20 cellular contexts compared by ENCODE assay signal in genomic region chr4:89334311-89334710, GRCh38. TPM values are rescaled to one million over a fixed set of nuclear protein-coding genes. Genes with fewer than 3 reads are reported as not detected.
"Had no signal": no experiment of that assay in that cellular context is flagged by ENCODE, and none has a peak within 500 bp of the region (broad histone marks: within the 10 kb centered on the region; RNA-seq: fewer than 3 reads in every experiment).

No MANE protein-coding gene starts in this region.

- H3K36me3 ChIP-seq: ascending aorta, gastrocnemius medialis, heart left ventricle, prostate gland, spleen, upper lobe of left lung had no signal

- H3K27me3 Mint-ChIP-seq: activated T-cell treated with anti-CD3 and anti-CD28 coated beads, Interleukin-2, amount 50 U/mL, for 24 hours; activated T-helper 17 cell treated with anti-CD3 and anti-CD28 coated beads, Interleukin-2, amount 50 U/mL, for 72 hours; effector memory CD8-positive, alpha-beta T cell had no signal

- H3K4me1 ChIP-seq: ascending aorta, gastrocnemius medialis, prostate gland, upper lobe of left lung had no signal

- H3K4me3 Mint-ChIP-seq: activated T-cell treated with anti-CD3 and anti-CD28 coated beads, Interleukin-2, amount 50 U/mL, for 24 hours; activated T-helper 17 cell treated with anti-CD3 and anti-CD28 coated beads, Interleukin-2, amount 50 U/mL, for 72 hours; effector memory CD8-positive, alpha-beta T cell; natural killer cell treated with Interleukin-12 subunit alpha and Interleukin-12 subunit beta and Interleukin-15 and Interleukin-18, amount 100 ng/mL, for 72 hours had no signal

- H3K27ac ChIP-seq: ascending aorta, dorsolateral prefrontal cortex, gastrocnemius medialis, prostate gland, upper lobe of left lung had no signal

- H3K27ac Mint-ChIP-seq: activated naive CD4-positive, alpha-beta T cell treated with anti-CD3 and anti-CD28 coated beads, Interleukin-2, amount 50 U/mL, for 72 hours; activated T-cell treated with anti-CD3 and anti-CD28 coated beads, Interleukin-2, amount 50 U/mL, for 24 hours; activated T-helper 17 cell treated with anti-CD3 and anti-CD28 coated beads, Interleukin-2, amount 50 U/mL, for 72 hours; effector memory CD8-positive, alpha-beta T cell; natural killer cell treated with Interleukin-12 subunit alpha and Interleukin-12 subunit beta and Interleukin-15 and Interleukin-18, amount 100 ng/mL, for 72 hours had no signal

- H3K4me3 ChIP-seq: ascending aorta, dorsolateral prefrontal cortex, gastrocnemius medialis, heart left ventricle, prostate gland, spleen, upper lobe of left lung had no signal

- H3K36me3 Mint-ChIP-seq: activated naive CD4-positive, alpha-beta T cell treated with anti-CD3 and anti-CD28 coated beads, Interleukin-2, amount 50 U/mL, for 72 hours; natural killer cell treated with Interleukin-12 subunit alpha and Interleukin-12 subunit beta and Interleukin-15 and Interleukin-18, amount 100 ng/mL, for 72 hours had no signal

- ATAC-seq: activated naive CD4-positive, alpha-beta T cell treated with anti-CD3 and anti-CD28 coated beads, Interleukin-2, amount 50 U/mL, for 72 hours; activated T-helper 17 cell treated with anti-CD3 and anti-CD28 coated beads, Interleukin-2, amount 50 U/mL, for 72 hours; effector memory CD8-positive, alpha-beta T cell; esophagus mucosa; gastrocnemius medialis; heart left ventricle; left ventricle myocardium superior; natural killer cell treated with Interleukin-12 subunit alpha and Interleukin-12 subunit beta and Interleukin-15 and Interleukin-18, amount 100 ng/mL, for 72 hours; stimulated activated naive CD8-positive, alpha-beta T cell treated with anti-CD3 and anti-CD28 coated beads, Interleukin-15, Interleukin-2, amounts not matched to agents 100 U/mL and 50 U/mL, for 24 hours had no signal

- H3K9me3 Mint-ChIP-seq: activated T-cell treated with anti-CD3 and anti-CD28 coated beads, Interleukin-2, amount 50 U/mL, for 24 hours; activated T-helper 17 cell treated with anti-CD3 and anti-CD28 coated beads, Interleukin-2, amount 50 U/mL, for 72 hours; effector memory CD8-positive, alpha-beta T cell; natural killer cell treated with Interleukin-12 subunit alpha and Interleukin-12 subunit beta and Interleukin-15 and Interleukin-18, amount 100 ng/mL, for 72 hours had no signal

- H3K27me3 ChIP-seq: ascending aorta, gastrocnemius medialis, heart left ventricle, spleen, upper lobe of left lung had no signal

- DNase-seq: activated CD4-positive, alpha-beta T cell treated with anti-CD3 and anti-CD28 coated beads for 1 hour; activated T-cell treated with anti-CD3 and anti-CD28 coated beads, Interleukin-2, amount 50 U/mL, for 24 hours; central memory CD4-positive, alpha-beta T cell; dorsolateral prefrontal cortex; effector memory CD8-positive, alpha-beta T cell; gastrocnemius medialis; heart left ventricle; left ventricle myocardium superior; mammary epithelial cell; spleen; stimulated activated CD4-positive, alpha-beta T cell treated with anti-CD3 and anti-CD28 coated beads, Interleukin-4, amount 100 ng/mL, for 1 hour; stimulated activated naive CD8-positive, alpha-beta T cell treated with anti-CD3 and anti-CD28 coated beads, Interleukin-15, Interleukin-2, amounts not matched to agents 100 U/mL and 50 U/mL, for 24 hours; upper lobe of left lung had no signal

- H3K9me3 ChIP-seq: ascending aorta, gastrocnemius medialis, heart left ventricle, prostate gland, spleen, upper lobe of left lung had no signal

RNA-seq across cellular contexts. Expression of gene GPRIN3, which starts 26.7 kb away (rescaled TPM):
- total RNA-seq: osteocyte had no signal
